Comparison of ENCODE assay signal across 10 cellular contexts in the genomic region with DNA sequence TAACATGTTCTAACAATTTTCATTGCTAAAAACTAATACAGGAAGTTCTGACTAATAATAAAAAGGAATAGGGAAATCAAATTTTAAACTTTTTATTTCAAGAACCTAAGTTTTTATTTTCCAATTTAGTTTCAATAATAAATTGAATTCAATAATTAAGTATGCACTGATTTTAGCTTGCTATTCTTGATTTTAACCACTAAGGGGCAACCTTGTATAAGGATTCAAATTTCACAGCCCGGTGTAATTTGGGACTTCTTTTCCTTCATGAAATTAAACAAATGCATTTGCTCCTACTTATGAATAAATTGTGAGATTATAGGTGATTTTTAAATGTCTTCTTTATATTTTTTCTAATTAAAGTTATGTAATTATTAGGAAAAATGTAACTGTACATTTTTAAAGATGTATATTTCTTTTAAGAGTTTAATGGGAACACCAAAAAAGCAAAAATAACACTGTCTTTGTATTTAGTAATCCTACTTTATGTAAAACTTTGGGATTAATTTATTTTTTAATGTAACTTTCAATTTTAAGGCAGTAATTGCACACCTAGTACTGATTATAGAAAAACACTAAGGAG.
DNase-seq lines count a peak whose midpoint lies in the region; ATAC-seq, FAIRE-seq and TF ChIP-seq lines count a peak whose summit lies in the region.
"Had no signal": no experiment of that assay in that cellular context is flagged by ENCODE, and none has a peak within 500 bp of the region (broad histone marks: within the 10 kb centered on the region; RNA-seq: fewer than 3 reads in every experiment).

No MANE protein-coding gene starts in this region.

- TF ChIP-seq POLR2A in H1 (IDR thresholded peaks at IDR 0.05; ENCODE audit: control extremely low read depth in 1 of 2, low read depth in 2 of 2, low read length in 2 of 2) (no peak), H54 (IDR thresholded peaks at IDR 0.05; ENCODE audit: low read depth, low read length) (no peak)

- CTCF ChIA-PET in H1 (lab: Charles Lee; ENCODE audit: partially characterized antibody): interaction anchor here (0.6 to 1.9 kb wide), 15 partner anchors 7 to 1114 kb away, joined by 3 to 6 read pairs (median 3); no protein-coding TSS in a partner anchor

- no peak overlapping the region for H2BK20ac ChIP-seq in H1 (ENCODE audit: low read length)

- H4K20me1 ChIP-seq in H1 (replicated peaks in 1 of 2; ENCODE audit: control insufficient read depth in 1 of 2, insufficient read depth in 2 of 2, low read length in 2 of 2) (no peaks in the 10 kb centered on the region), osteoblast (ENCODE audit: insufficient read depth, low read length) (no peaks in the 10 kb centered on the region)

- TF ChIP-seq CTCF in C4-2B (conservative IDR thresholded peaks at IDR 0.05) (peak; percentile 81), H1 (IDR thresholded peaks at IDR 0.05; ENCODE audit: control extremely low read depth in 1 of 3, insufficient read depth in 1 of 3, low read depth in 1 of 3, low read length in 3 of 3) (peak in 1 of 3 experiments; percentile 29; a peak in 1 of 4 replicates), osteoblast (IDR thresholded peaks at IDR 0.05; ENCODE audit: extremely low read depth, low read depth, low read length) (peak; percentile 54), mucosa of descending colon (IDR thresholded peaks at IDR 0.05) (no peak)

- no peaks in the 10 kb centered on the region for H3K23me2 ChIP-seq in H1 (ENCODE audit: low read depth, low read length)

- no peak for FAIRE-seq in H1 (lab: Jason Lieb, UNC)
- FAIRE-seq in H54 (lab: Jason Lieb, UNC): no peak

- no peak overlapping the region for H2BK5ac ChIP-seq in H1 (ENCODE audit: low read depth, low read length)

- H4K8ac ChIP-seq in H1 (ENCODE audit: extremely low read depth, insufficient read depth, low read length): no peak overlapping the region

- TF ChIP-seq RAD21 in H1 (IDR thresholded peaks at IDR 0.05 in 1 of 2, conservative IDR thresholded peaks at IDR 0.05 in 1 of 2; ENCODE audit: low read depth in 2 of 2, low read length in 2 of 2): peak; percentile 68 to 76

- no peak overlapping the region for H3K23ac ChIP-seq in H1 (ENCODE audit: insufficient read length)

- no peak overlapping the region for H2AK5ac ChIP-seq in H1 (ENCODE audit: low read depth, low read length)

- no peak for TF ChIP-seq EP300 in H1 (IDR thresholded peaks at IDR 0.05; ENCODE audit: borderline replicate concordance in 1 of 2, low read depth in 2 of 2, low read length in 2 of 2)

- H3K36me3 ChIP-seq in H1 (ENCODE audit: control insufficient read depth in 2 of 4, insufficient read depth in 4 of 4, low read length in 3 of 4) (no peaks in the 10 kb centered on the region), osteoblast (ENCODE audit: insufficient read depth, low read length) (no peaks in the 10 kb centered on the region), mucosa of descending colon (ENCODE audit: low read depth) (no peaks in the 10 kb centered on the region)

- no peak overlapping the region for H3K4me2 ChIP-seq in H1 (ENCODE audit: insufficient read depth in 1 of 2, low read depth in 2 of 2, low read length in 2 of 2)
- H3K4me2 ChIP-seq in osteoblast (ENCODE audit: insufficient read depth, low read length): no peak overlapping the region

- no peak overlapping the region for H4K91ac ChIP-seq in H1 (replicated peaks; ENCODE audit: insufficient read length, low read length)

- no peak overlapping the region for H3K9ac ChIP-seq in H1 (replicated peaks in 1 of 4; ENCODE audit: extremely low read depth in 1 of 4, low read depth in 3 of 4, low read length in 3 of 4)

- no peak overlapping the region for H3K18ac ChIP-seq in H1 (ENCODE audit: extremely low read depth, low read length)

- H3K4me3 ChIP-seq in H1 (ENCODE audit: extremely low read depth in 1 of 4, insufficient read depth in 2 of 4, low read depth in 3 of 4, low read length in 4 of 4) (no peak overlapping the region), osteoblast (ENCODE audit: insufficient read depth, low read length) (no peak overlapping the region), mucosa of descending colon (no peak overlapping the region)

- POLR2A ChIA-PET in H1 (lab: Charles Lee; ENCODE audit: partially characterized antibody): no interaction called here

- no peak overlapping the region for H3K14ac ChIP-seq in H1 (ENCODE audit: insufficient read length)

- no peak overlapping the region for H3K27ac ChIP-seq in C4-2B
- H3K27ac ChIP-seq in H1 (ENCODE audit: low read depth, low read length): no peak overlapping the region
- no peak overlapping the region for H3K27ac ChIP-seq in osteoblast (ENCODE audit: low read depth, low read length)
- H3K27ac ChIP-seq: epithelial cell of prostate, HL-60 had no signal

- H3K9me3 ChIP-seq in H1 (ENCODE audit: insufficient read depth in 2 of 2, low read depth in 1 of 2, low read length in 1 of 2) (no peaks in the 10 kb centered on the region), osteoblast (ENCODE audit: low read depth, low read length) (no peaks in the 10 kb centered on the region), mucosa of descending colon (no peaks in the 10 kb centered on the region)

- intact Hi-C loops in mucosa of descending colon (cut with DNase I, micrococcal nuclease): loop anchor here (10.0 kb wide), 1 partner anchor 1078 kb away; no protein-coding TSS in a partner anchor

- no peak overlapping the region for H2BK15ac ChIP-seq in H1 (ENCODE audit: low read length)

- ATAC-seq in GM21723 (IDR thresholded peaks at IDR 0.05; ENCODE audit: unreplicated experiment): peak; percentile 63
- ATAC-seq in mucosa of descending colon: no peak

- peak; percentile 30 for DNase-seq in NCI-H774 (lab: John Stamatoyannopoulos, UW)
- no peak for DNase-seq in H1 (ENCODE audit: low read depth in 1 of 2, low spot score in 2 of 2)
- no peak for DNase-seq in osteoblast (ENCODE audit: insufficient read length, low spot score, missing footprints)
- no peak for DNase-seq in activated gamma-delta T cell (lab: John Stamatoyannopoulos, UW)
- DNase-seq in H54 (ENCODE audit: insufficient read length, low spot score): no peak
- no peak for DNase-seq in mucosa of descending colon

- H3K56ac ChIP-seq in H1 (replicated peaks; ENCODE audit: insufficient read length, low read depth, low read length): no peak overlapping the region

- no peak overlapping the region for H3K4ac ChIP-seq in H1 (replicated peaks; ENCODE audit: insufficient read length, low read depth, low read length)

- no peaks in the 10 kb centered on the region for H3K79me1 ChIP-seq in H1 (ENCODE audit: low read depth, low read length)

- 9% methylated on average over 1 of the region's 1 CpG; no CpG with 5 or more reads in 1 of the 2 experiments for WGBS in H1 (ENCODE audit: extremely low coverage in 1 of 2, insufficient coverage in 1 of 2, insufficient read length in 1 of 2, insufficient replicate concordance in 2 of 2, low coverage in 1 of 2, low lambda C conversion rate in 2 of 2, missing lambda C conversion rate in 1 of 2), 2 experiments

- H3K4me1 ChIP-seq in H1 (replicated peaks in 1 of 4; ENCODE audit: control insufficient read depth in 3 of 4, insufficient read depth in 4 of 4, low read length in 3 of 4) (no peaks in the 10 kb centered on the region), osteoblast (ENCODE audit: insufficient read depth, low read length) (no peaks in the 10 kb centered on the region), mucosa of descending colon (ENCODE audit: low read depth) (no peaks in the 10 kb centered on the region)

- H2BK120ac ChIP-seq in H1 (replicated peaks; ENCODE audit: low read depth, low read length): no peak overlapping the region

- H2AFZ ChIP-seq in H1 (ENCODE audit: low read length) (no peak overlapping the region), osteoblast (ENCODE audit: low read length) (no peak overlapping the region)

- H3K79me2 ChIP-seq in H1 (ENCODE audit: control insufficient read depth in 1 of 2, insufficient read depth in 2 of 2, low read length in 2 of 2) (no peaks in the 10 kb centered on the region), osteoblast (ENCODE audit: insufficient read depth, low read length) (no peaks in the 10 kb centered on the region)

- H2BK12ac ChIP-seq in H1 (ENCODE audit: low read depth, low read length): no peak overlapping the region

- no peak overlapping the region for H4K5ac ChIP-seq in H1 (ENCODE audit: insufficient read length, low read depth, low read length)

- H3K27me3 ChIP-seq in H1 (replicated peaks in 1 of 4; ENCODE audit: control insufficient read depth in 3 of 4, extremely low read depth in 1 of 4, insufficient read depth in 3 of 4, low read length in 3 of 4) (no peaks in the 10 kb centered on the region), osteoblast (ENCODE audit: insufficient read depth, low read length) (no peaks in the 10 kb centered on the region)

TF ChIP-seq in H1, 55 proteins besides CTCF, POLR2A, EP300 and RAD21 (continues in another document):
- TF ChIP-seq, protein P1, sequence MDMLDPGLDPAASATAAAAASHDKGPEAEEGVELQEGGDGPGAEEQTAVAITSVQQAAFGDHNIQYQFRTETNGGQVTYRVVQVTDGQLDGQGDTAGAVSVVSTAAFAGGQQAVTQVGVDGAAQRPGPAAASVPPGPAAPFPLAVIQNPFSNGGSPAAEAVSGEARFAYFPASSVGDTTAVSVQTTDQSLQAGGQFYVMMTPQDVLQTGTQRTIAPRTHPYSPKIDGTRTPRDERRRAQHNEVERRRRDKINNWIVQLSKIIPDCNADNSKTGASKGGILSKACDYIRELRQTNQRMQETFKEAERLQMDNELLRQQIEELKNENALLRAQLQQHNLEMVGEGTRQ (IDR thresholded peaks at IDR 0.05; ENCODE audit: low read length): no peak
- TF ChIP-seq EZH2 (IDR thresholded peaks at IDR 0.05; ENCODE audit: low read depth, low read length, severe bottlenecking) (no peak), ATF3 (IDR thresholded peaks at IDR 0.05; ENCODE audit: insufficient read depth, low read depth, low read length) (no peak), CTBP2 (IDR thresholded peaks at IDR 0.05; ENCODE audit: borderline replicate concordance, insufficient read depth, insufficient read length, low read length) (no peak), RNF2 (IDR thresholded peaks at IDR 0.05; ENCODE audit: borderline replicate concordance, low read depth, low read length, missing control alignments, poor library complexity, severe bottlenecking) (no peak), BACH1 (IDR thresholded peaks at IDR 0.05; ENCODE audit: low read length) (no peak), PHF8 (conservative IDR thresholded peaks at IDR 0.05; ENCODE audit: low read depth, low read length) (no peak)
